In genomic region chr19:57947088-57947418, GRCh38 we compare ENCODE assay signal across 2 cellular contexts.
TF ChIP-seq lines count a peak whose summit lies in the region.

No MANE protein-coding gene starts in this region.

TF ChIP-seq in H1, 55 proteins besides CTCF, POLR2A, EP300 and RAD21:
- no peak for TF ChIP-seq TAF1 (IDR thresholded peaks at IDR 0.05; ENCODE audit: low read depth, low read length)
- TF ChIP-seq KDM4A (IDR thresholded peaks at IDR 0.05; ENCODE audit: low read depth, low read length, severe bottlenecking): no peak
- TF ChIP-seq CEBPB (IDR thresholded peaks at IDR 0.05; ENCODE audit: low read depth, low read length): no peak
- no peak for TF ChIP-seq BACH1 (IDR thresholded peaks at IDR 0.05; ENCODE audit: low read length)
- no peak for TF ChIP-seq RNF2 (IDR thresholded peaks at IDR 0.05; ENCODE audit: borderline replicate concordance, low read depth, low read length, missing control alignments, poor library complexity, severe bottlenecking)
- TF ChIP-seq JUND (IDR thresholded peaks at IDR 0.05; ENCODE audit: low read length): no peak
- TF ChIP-seq HDAC6 (IDR thresholded peaks at IDR 0.05; ENCODE audit: low read depth, low read length): no peak
- TF ChIP-seq SP4 (IDR thresholded peaks at IDR 0.05; ENCODE audit: low read length): no peak
- no peak for TF ChIP-seq KDM5A (IDR thresholded peaks at IDR 0.05; ENCODE audit: low read length)
- no peak for TF ChIP-seq SP1 (IDR thresholded peaks at IDR 0.05; ENCODE audit: low read depth, low read length)
- TF ChIP-seq CHD2 (IDR thresholded peaks at IDR 0.05; ENCODE audit: low read length): no peak
- no peak for TF ChIP-seq SIN3A (conservative IDR thresholded peaks at IDR 0.05 in 1 of 2, IDR thresholded peaks at IDR 0.05 in 1 of 2; ENCODE audit: low read depth in 1 of 2, low read length in 2 of 2)
- no peak for TF ChIP-seq TBP (IDR thresholded peaks at IDR 0.05; ENCODE audit: low read depth, low read length)
- TF ChIP-seq ZNF274 (IDR thresholded peaks at IDR 0.05; ENCODE audit: borderline replicate concordance, extremely low read depth, low read length): no peak
- TF ChIP-seq EZH2 (IDR thresholded peaks at IDR 0.05; ENCODE audit: low read depth, low read length, severe bottlenecking): no peak
- TF ChIP-seq POLR2AphosphoS5 (IDR thresholded peaks at IDR 0.05; ENCODE audit: low read depth, low read length): no peak
- TF ChIP-seq ASH2L (IDR thresholded peaks at IDR 0.05; ENCODE audit: low read length): no peak

TF ChIP-seq in neural cell, 6 proteins besides CTCF, POLR2A, EP300 and RAD21:
- no peak for TF ChIP-seq POLR2AphosphoS5 (IDR thresholded peaks at IDR 0.05)
